Comparison of ENCODE assay signal across 1 cellular context in genomic region chr2:110116033-110116710, GRCh38.
TF ChIP-seq lines count a peak whose summit lies in the region.

No MANE protein-coding gene starts in this region.

TF ChIP-seq in GM23338, 12 proteins besides CTCF, POLR2A, EP300 and RAD21 (continued from another document):
- no peak for TF ChIP-seq ETS1 (IDR thresholded peaks at IDR 0.05)
TF ChIP-seq in GM23338: peak in this region for 0.
